Comparison of ENCODE assay signal across 9 cellular contexts in the genomic region with DNA sequence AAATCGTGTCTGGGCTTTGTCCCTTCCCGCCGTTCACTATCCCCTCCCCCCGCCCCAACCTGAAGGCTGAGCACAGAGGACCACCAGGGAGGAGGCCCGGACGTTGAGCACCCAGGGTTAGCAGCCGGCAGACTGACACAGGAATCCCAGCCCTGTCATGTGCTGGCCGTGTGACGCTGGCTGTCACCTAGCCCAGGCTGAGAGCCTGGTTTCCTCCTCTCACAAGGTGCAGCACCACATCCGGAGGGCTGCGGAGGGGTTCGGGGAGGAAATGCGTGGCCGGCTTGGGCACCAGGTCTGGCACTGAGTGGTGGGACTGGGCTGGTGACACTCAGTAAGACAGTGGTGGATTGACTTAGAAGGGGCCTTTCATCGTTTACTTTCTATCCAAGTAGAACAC. TPM values are rescaled to one million over a fixed set of nuclear protein-coding genes. Genes with fewer than 3 reads are reported as not detected.
DNase-seq lines count a peak whose midpoint lies in the region; ATAC-seq and TF ChIP-seq lines count a peak whose summit lies in the region.
"Had no signal": no experiment of that assay in that cellular context is flagged by ENCODE, and none has a peak within 500 bp of the region (broad histone marks: within the 10 kb centered on the region; RNA-seq: fewer than 3 reads in every experiment).

No MANE protein-coding gene starts in this region.

- H4K20me1 ChIP-seq in MM.1S (ENCODE audit: insufficient read depth, low read length): no peaks in the 10 kb centered on the region

- H3K79me2 ChIP-seq in MM.1S (ENCODE audit: low read length): no peaks in the 10 kb centered on the region

- peak overlapping the region in 3 of 5 experiments; percentile 66 to 94 (median 88) for H3K27ac Mint-ChIP-seq in brain

- peaks cover 6% of the 10 kb centered on the region; the same call in 1 of the 2 replicates for H3F3A ChIP-seq in MM.1S (ENCODE audit: insufficient read depth, low read length)

- no peaks in the 10 kb centered on the region for H3K9me2 ChIP-seq in MM.1S (replicated peaks; ENCODE audit: insufficient read depth, low read length)

- H3K4me1 Mint-ChIP-seq in brain: peaks cover 43% of the 10 kb centered on the region

- peaks cover 18% of the 10 kb centered on the region for H3K27me3 Mint-ChIP-seq in brain

- no peak overlapping the region for H3K4me3 ChIP-seq in MM.1S (ENCODE audit: low read length)

- peak overlapping the region; percentile 41 for H2AFZ ChIP-seq in MM.1S (ENCODE audit: low read length)

- no peaks in the 10 kb centered on the region for H3K36me3 ChIP-seq in MM.1S (replicated peaks; ENCODE audit: insufficient read depth, low read length)

- no peak overlapping the region; the same call in 1 of the 2 replicates for H3K9ac ChIP-seq in MM.1S (ENCODE audit: low read length)

- peak overlapping the region; percentile 20; the same call in 1 of the 2 replicates for H3K27ac ChIP-seq in MM.1S (ENCODE audit: low read length)

- H3K9me3 ChIP-seq in MM.1S (replicated peaks; ENCODE audit: insufficient read depth, low read length): no peaks in the 10 kb centered on the region

- peaks cover 0 to 8% (median under 1%) of the 10 kb centered on the region in 5 experiments for H3K9me3 Mint-ChIP-seq in brain

- ATAC-seq in SK-N-SH treated with all-trans-retinoic acid at 6 μM for 48 hours (no peak), HG03139 (IDR thresholded peaks at IDR 0.05; ENCODE audit: unreplicated experiment) (no peak), HG03196 (IDR thresholded peaks at IDR 0.05; ENCODE audit: unreplicated experiment) (no peak)

- H3K4me3 Mint-ChIP-seq in brain: peak overlapping the region in 3 of 5 experiments; percentile 24 to 40 (median 32)

- peaks cover 26% of the 10 kb centered on the region for H3K27me3 ChIP-seq in MM.1S (replicated peaks; ENCODE audit: insufficient read depth, low read length)

- no peak for TF ChIP-seq CTCF in MM.1S (IDR thresholded peaks at IDR 0.05; ENCODE audit: low read length)
- TF ChIP-seq CTCF in brain (conservative IDR thresholded peaks at IDR 0.05): no peak

- peak overlapping the region; percentile 47 for H3K4me2 ChIP-seq in MM.1S (ENCODE audit: low read depth, low read length)

- H3K4me1 ChIP-seq in MM.1S (ENCODE audit: low read length): peaks cover 16% of the 10 kb centered on the region

- no peaks in the 10 kb centered on the region for H3K36me3 Mint-ChIP-seq in brain

- DNase-seq in MM.1S: peak; percentile 66
- DNase-seq in activated CD4-positive, alpha-beta T cell treated with anti-CD3 and anti-CD28 coated beads, Interleukin-2, amount 50 U/mL, for 1 hour: peak; percentile 67
- DNase-seq in stimulated activated CD8-positive, alpha-beta memory T cell treated with anti-CD3 and anti-CD28 coated beads, Interleukin-12 subunit alpha, Interleukin-12 subunit beta, amount 100 ng/mL, for 24 hours (ENCODE audit: extremely low read depth): peak; percentile 16
- no peak for DNase-seq in ecto neural progenitor cell (ENCODE audit: low spot score)
- DNase-seq: midbrain had no signal

TF ChIP-seq in SK-N-SH treated with all-trans-retinoic acid at 6 μM for 48 hours, 23 proteins besides CTCF, POLR2A, EP300 and RAD21:
- TF ChIP-seq ISL1 (CRISPR knock-in tag; IDR thresholded peaks at IDR 0.05) (no peak), ZNF565 (CRISPR knock-in tag; conservative IDR thresholded peaks at IDR 0.05; ENCODE audit: low read depth) (no peak)

RNA-seq across cellular contexts. Expression of a gene that starts 4.6 kb away (rescaled TPM):
- 171 TPM for polyA plus RNA-seq in brain (ENCODE audit: insufficient read depth, low read depth, low replicate concordance)

RNA-seq across cellular contexts. Expression of a gene that starts 25.5 kb away (rescaled TPM):
- 404 TPM for polyA plus RNA-seq in brain (ENCODE audit: insufficient read depth, low read depth, low replicate concordance)

RNA-seq across cellular contexts. Expression of a gene that starts 25.9 kb away (rescaled TPM):
- 39.8 TPM for polyA plus RNA-seq in brain (ENCODE audit: insufficient read depth, low read depth, low replicate concordance)

RNA-seq across cellular contexts. Expression of a gene that starts 52.0 kb away (rescaled TPM):
- 15.1 TPM for polyA plus RNA-seq in brain (ENCODE audit: insufficient read depth, low read depth, low replicate concordance)
